In genomic region chr1:204130989-204131892, GRCh38 we compare ENCODE assay signal across 11 cellular contexts. TPM values are rescaled to one million over a fixed set of nuclear protein-coding genes. Genes with fewer than 3 reads are reported as not detected.
DNase-seq lines count a peak whose midpoint lies in the region; ATAC-seq and TF ChIP-seq lines count a peak whose summit lies in the region.
"Had no signal": no experiment of that assay in that cellular context is flagged by ENCODE, and none has a peak within 500 bp of the region (broad histone marks: within the 10 kb centered on the region; RNA-seq: fewer than 3 reads in every experiment).

No MANE protein-coding gene starts in this region.

- H3K27me3 ChIP-seq in fibroblast of lung (ENCODE audit: control insufficient read depth, insufficient read depth, low read length), result no peaks in the 10 kb centered on the region

- peaks cover 4% of the 10 kb centered on the region for H3K4me1 Mint-ChIP-seq in T-helper 17 cell

- TF ChIP-seq CTCF in fibroblast of lung (conservative IDR thresholded peaks at IDR 0.05 in 1 of 2, IDR thresholded peaks at IDR 0.05 in 1 of 2; ENCODE audit: low read depth in 1 of 2, low read length in 2 of 2), result peak; percentile 1 to 6

- no peak overlapping the region for H3K4me3 ChIP-seq in fibroblast of lung (replicated peaks in 1 of 4; ENCODE audit: control extremely low read depth in 1 of 4, insufficient read depth in 1 of 4, low read depth in 3 of 4, low read length in 4 of 4)

- H4K20me1 ChIP-seq in fibroblast of lung (ENCODE audit: control insufficient read depth, extremely low read depth, insufficient read depth, low read length), result no peaks in the 10 kb centered on the region

- H3K4me3 Mint-ChIP-seq in T-helper 17 cell, result no peak overlapping the region
- H3K4me3 Mint-ChIP-seq: naive B cell had no signal

- H3K27ac Mint-ChIP-seq in T-helper 17 cell, result peak overlapping the region; percentile 67

- peak overlapping the region; percentile 46 for H3K27ac ChIP-seq in fibroblast of lung (ENCODE audit: insufficient read depth, low read length)

- peaks cover 19% of the 10 kb centered on the region for H3K4me1 ChIP-seq in fibroblast of lung (ENCODE audit: control insufficient read depth, extremely low read depth, insufficient read depth, low read length)

- no peaks in the 10 kb centered on the region for H3K27me3 Mint-ChIP-seq in T-helper 17 cell

- H3K9ac ChIP-seq in fibroblast of lung (ENCODE audit: insufficient read depth, low read length), result no peak overlapping the region

- no peaks in the 10 kb centered on the region for H3K79me2 ChIP-seq in fibroblast of lung (ENCODE audit: control insufficient read depth, insufficient read depth, low read length)

- peak; percentile 90 for DNase-seq in GM04504 (ENCODE audit: low read depth)
- no peak for DNase-seq in T-helper 17 cell
- peak; percentile 81 to 87 for DNase-seq in fibroblast of lung (ENCODE audit: low read depth in 2 of 2)
- peak; percentile 84 for DNase-seq in renal cortical epithelial cell (ENCODE audit: low read depth)
- no peak for DNase-seq in stimulated activated CD4-positive, alpha-beta T cell treated with anti-CD3 and anti-CD28 coated beads, Interleukin-2, amount 100 ng/mL, for 48 hours
- DNase-seq in NOMO-1 treated with DMSO at 0.1 percent for 48 hours (lab: John Stamatoyannopoulos, UW; ENCODE audit: unreplicated experiment), result no peak
- no peak for DNase-seq in NCI-H1417 treated with DMSO at 0.1 percent for 48 hours (lab: John Stamatoyannopoulos, UW)
- DNase-seq: naive B cell, NCI-H1436 had no signal

- no peaks in the 10 kb centered on the region for H3K36me3 Mint-ChIP-seq in T-helper 17 cell (ENCODE audit: low read depth)
- H3K36me3 Mint-ChIP-seq: naive B cell had no signal

- H3K9me3 ChIP-seq in T-helper 17 cell (ENCODE audit: control insufficient read depth, low read length, poor library complexity, severe bottlenecking) (no peaks in the 10 kb centered on the region), fibroblast of lung (ENCODE audit: control insufficient read depth, insufficient read depth, low read depth, low read length) (no peaks in the 10 kb centered on the region)

- peak overlapping the region; percentile 43 for H2AFZ ChIP-seq in fibroblast of lung (ENCODE audit: low read length)

- H3K36me3 ChIP-seq in fibroblast of lung (ENCODE audit: control insufficient read depth, insufficient read depth, low read length), result no peaks in the 10 kb centered on the region

- peak overlapping the region; percentile 4 for H3K4me2 ChIP-seq in fibroblast of lung (ENCODE audit: extremely low read depth, insufficient read depth, low read length)

- ATAC-seq in T-helper 17 cell, result no peak
- no peak for ATAC-seq in HG03469 (IDR thresholded peaks at IDR 0.05; ENCODE audit: unreplicated experiment)

RNA-seq across cellular contexts. Expression of gene ETNK2, which starts 20.6 kb away (rescaled TPM):
- 10 to 100 TPM in 1 of 2 donors, 1 to 10 TPM in 1; 8.9 to 12.7 TPM for total RNA-seq in T-helper 17 cell
- total RNA-seq in fibroblast of lung, result 1.7 and 3.3 TPM in 2 replicates
- 2.7 and 4.0 TPM in 2 replicates for polyA plus RNA-seq in fibroblast of lung
- polyA plus RNA-seq in fibroblast of lung (2012), result 1.7 and 3.3 TPM in 2 replicates
- 3.4 and 10.5 TPM in 2 replicates for polyA minus RNA-seq in fibroblast of lung (ENCODE audit: low replicate concordance)
- 21.7 and 22.7 TPM in 2 replicates for total RNA-seq in renal cortical epithelial cell

RNA-seq across cellular contexts. Expression of gene REN, which starts 34.9 kb away (rescaled TPM):
- total RNA-seq in T-helper 17 cell (not detected), fibroblast of lung (0.17 TPM in 1 of 2 replicates, not detected in the other), renal cortical epithelial cell (not detected in 2 replicates)
- 0.11 and 0.20 TPM in 2 replicates for polyA plus RNA-seq in fibroblast of lung
- 0.20 TPM in 1 of 2 replicates, not detected in the other for polyA plus RNA-seq in fibroblast of lung (2012)
- 0.33 TPM in 1 of 2 replicates, not detected in the other for polyA minus RNA-seq in fibroblast of lung (ENCODE audit: low replicate concordance)
- total RNA-seq: dermis microvascular lymphatic vessel endothelial cell had no signal

RNA-seq across cellular contexts. Expression of gene SOX13, which starts 58.3 kb away (rescaled TPM):
- total RNA-seq in T-helper 17 cell, result 1 to 10 TPM; 1.3 to 6.3 TPM
- total RNA-seq in fibroblast of lung, result 1.5 and 2.0 TPM in 2 replicates
- 3.1 and 5.5 TPM in 2 replicates for polyA plus RNA-seq in fibroblast of lung
- polyA plus RNA-seq in fibroblast of lung (2012), result 2.5 and 5.2 TPM in 2 replicates
- 5.0 and 20.1 TPM in 2 replicates for polyA minus RNA-seq in fibroblast of lung (ENCODE audit: low replicate concordance)
- 3.3 and 11.5 TPM in 2 replicates for total RNA-seq in renal cortical epithelial cell

Comparison
In these comparisons a context has a peak if more than half of its experiments do, and no peak if none do; other contexts are left out.
1. DNase-seq: peak in GM04504 (single experiment), fibroblast of lung (2 of 2) and renal cortical epithelial cell (single experiment); none in T-helper 17 cell (0 of 3), stimulated activated CD4-positive, alpha-beta T cell treated with anti-CD3 and anti-CD28 coated beads, Interleukin-2, amount 100 ng/mL, for 48 hours (0 of 2), NOMO-1 treated with DMSO at 0.1 percent for 48 hours (single experiment) and NCI-H1417 treated with DMSO at 0.1 percent for 48 hours (single experiment).